In the genomic region with DNA sequence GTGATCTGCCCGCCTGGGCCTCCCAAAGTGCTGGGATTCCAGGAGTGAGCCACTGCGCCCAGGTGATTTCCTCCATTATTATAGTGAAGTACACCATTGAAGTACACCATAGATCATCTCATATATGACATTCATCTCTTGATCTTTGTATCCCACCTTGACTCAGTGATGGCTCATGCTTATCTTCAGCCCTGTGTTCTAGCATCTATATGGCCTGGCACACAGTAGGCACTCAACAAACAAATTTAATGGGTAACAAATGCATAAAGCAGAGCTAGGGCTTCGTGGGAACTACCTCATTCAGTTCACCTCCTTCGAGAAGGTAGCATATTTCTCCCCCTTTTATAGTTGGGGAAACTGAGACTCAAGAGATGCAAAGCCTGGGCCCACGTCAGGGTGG, we compare ENCODE assay signal across 6 cellular contexts. TPM values are rescaled to one million over a fixed set of nuclear protein-coding genes. Genes with fewer than 3 reads are reported as not detected.
DNase-seq lines count a peak whose midpoint lies in the region; ATAC-seq and TF ChIP-seq lines count a peak whose summit lies in the region.

No MANE protein-coding gene starts in this region.

- TF ChIP-seq CTCF in AG04449 (IDR thresholded peaks at IDR 0.05; ENCODE audit: insufficient read depth, low read length, missing control alignments) (no peak), PC-9 (conservative IDR thresholded peaks at IDR 0.05) (no peak)

- POLR2A ChIA-PET in AG04449 (lab: Yijun Ruan, JAX), result interaction anchor here (3.0 kb wide), 1 partner anchor 144 kb away, joined by 11 read pairs; no protein-coding TSS in a partner anchor
- POLR2A ChIA-PET in PC-9 (lab: Charles Lee; ENCODE audit: unreplicated experiment), result interaction anchor here (0.6 kb wide), 1 partner anchor 556 kb away, joined by 7 read pairs; the partner anchor contains the start of gene PHAF1

- in situ Hi-C loops in KBM-7 (cut with MboI; ENCODE audit: low pct_unique_long_range_greater_than_20kb, low sequenced_read_pairs), result no loop called here

- ATAC-seq in HG03280 (IDR thresholded peaks at IDR 0.05; ENCODE audit: unreplicated experiment), result no peak

- H3K9me3 ChIP-seq in PC-9 (ENCODE audit: insufficient read depth, low read depth) (no peaks in the 10 kb centered on the region), iPS-18a (ENCODE audit: control insufficient read depth, low read depth, low read length) (no peaks in the 10 kb centered on the region)

- H3K36me3 ChIP-seq in PC-9 (ENCODE audit: low read depth) (no peaks in the 10 kb centered on the region), iPS-18a (ENCODE audit: control insufficient read depth, low read depth, low read length) (no peaks in the 10 kb centered on the region)

- H3K9me2 ChIP-seq in PC-9 (ENCODE audit: insufficient read depth), result no peaks in the 10 kb centered on the region

- H3K4me3 ChIP-seq in AG04449 (ENCODE audit: low read depth, low read length) (peak overlapping the region; percentile 68), PC-9 (peak overlapping the region; percentile 57; the same call in 1 of the 2 replicates), iPS-18a (ENCODE audit: low read length) (peak overlapping the region; percentile 64)

- CTCF ChIA-PET in AG04449 (lab: Yijun Ruan, JAX), result interaction anchor here (0.6 to 19.0 kb wide), 10 partner anchors 8 to 399 kb away, joined by 3 to 605 read pairs (median 16); partner anchors contain the start of genes ATP6V0D1, CARMIL2, CTCF and RIPOR1
- CTCF ChIA-PET in PC-9 (lab: Charles Lee), result no interaction called here

- H4K20me1 ChIP-seq in PC-9 (ENCODE audit: insufficient read depth), result no peaks in the 10 kb centered on the region

- H3K27me3 ChIP-seq in PC-9 (ENCODE audit: insufficient read depth, low read depth) (no peaks in the 10 kb centered on the region), iPS-18a (ENCODE audit: control insufficient read depth, insufficient read depth, low read length) (peaks cover 13% of the 10 kb centered on the region)

- H3K4me1 ChIP-seq in PC-9 (replicated peaks; ENCODE audit: insufficient read depth) (no peaks in the 10 kb centered on the region), iPS-18a (ENCODE audit: control insufficient read depth, low read depth, low read length) (peaks cover 9% of the 10 kb centered on the region)

- H2AFZ ChIP-seq in PC-9, result 0 out of 2 replicates have a peak overlapping the region, but pooled peaks have one; percentile 70

- no peak for DNase-seq in AG04449 (ENCODE audit: low read depth, low spot score)
- DNase-seq in PC-9, result no peak
- DNase-seq in NCI-H524 (lab: John Stamatoyannopoulos, UW), result no peak
- no peak for DNase-seq in KBM-7

- BruUV-seq in PC-9 (replicated peaks; lab: Mats Ljungman, UMichigan), result TSS peak; percentile 22

- H3K4me2 ChIP-seq in PC-9, result peak overlapping the region; percentile 75

- no peaks in the 10 kb centered on the region for H3K79me2 ChIP-seq in PC-9 (ENCODE audit: low read depth)

- H3K27ac ChIP-seq in PC-9, result no peak overlapping the region
- no peak overlapping the region for H3K27ac ChIP-seq in iPS-18a (ENCODE audit: low read length)

- peak overlapping the region; percentile 29 for H3K9ac ChIP-seq in iPS-18a (ENCODE audit: low read length)

- peaks cover 8% of the 10 kb centered on the region for H3F3A ChIP-seq in PC-9 (ENCODE audit: insufficient read depth, low read depth)

- intact Hi-C loops in PC-9 (cut with micrococcal nuclease; ENCODE audit: unreplicated experiment), result no loop called here

RNA-seq across cellular contexts. Expression of gene ENKD1, which starts 1.0 kb away (rescaled TPM):
- total RNA-seq in PC-9 (2021), result 20.8 and 21.6 TPM in 2 replicates

RNA-seq across cellular contexts. Expression of gene C16orf86, which starts 1.0 kb away (rescaled TPM):
- total RNA-seq in PC-9 (2021), result 0.46 and 1.8 TPM in 2 replicates

RNA-seq across cellular contexts. Expression of gene PARD6A, which starts 4.8 kb away (rescaled TPM):
- 4.4 and 8.1 TPM in 2 replicates for total RNA-seq in PC-9 (2021)

RNA-seq across cellular contexts. Expression of gene ACD, which starts 5.5 kb away (rescaled TPM):
- 34.7 and 38.9 TPM in 2 replicates for total RNA-seq in PC-9 (2021)

RNA-seq across cellular contexts. Expression of gene CARMIL2, which starts 20.7 kb away (rescaled TPM):
- 0.87 and 1.5 TPM in 2 replicates for total RNA-seq in PC-9 (2021)
